In genomic region chr1:183515002-183515689, GRCh38 we compare ENCODE assay signal across 9 cellular contexts. TPM values are rescaled to one million over a fixed set of nuclear protein-coding genes. Genes with fewer than 3 reads are reported as not detected.
DNase-seq lines count a peak whose midpoint lies in the region; ATAC-seq and FAIRE-seq lines count a peak whose summit lies in the region.
"Had no signal": no experiment of that assay in that cellular context is flagged by ENCODE, and none has a peak within 500 bp of the region (broad histone marks: within the 10 kb centered on the region; RNA-seq: fewer than 3 reads in every experiment).

No MANE protein-coding gene starts in this region.

- DNase-seq in Daoy (ENCODE audit: low read depth) (peak; percentile 55), NCI-H146 (lab: John Stamatoyannopoulos, UW) (peak; percentile 34), dedifferentiated amniotic fluid mesenchymal stem cell (ENCODE audit: extremely low spot score) (peak; percentile 66), non-pigmented ciliary epithelial cell (ENCODE audit: low read depth) (peak; percentile 44), retina (no peak), frontal cortex (ENCODE audit: low spot score in 2 of 2) (no peak)
- DNase-seq: SHP77 had no signal

- ATAC-seq in GM21619 (IDR thresholded peaks at IDR 0.05; ENCODE audit: unreplicated experiment) (no peak), HG03039 (IDR thresholded peaks at IDR 0.05; ENCODE audit: unreplicated experiment) (no peak)

- FAIRE-seq in frontal cortex (lab: Jason Lieb, UNC): no peak

RNA-seq across cellular contexts. Expression of gene SMG7, which starts 42.8 kb away (rescaled TPM):
- total RNA-seq in Daoy (2014; rRNA removed; shearing (Covaris generic)): 14.9 and 24.1 TPM in 2 replicates
- total RNA-seq in frontal cortex: 19.2 TPM

Comparison
In these comparisons a context has a peak if more than half of its experiments do, and no peak if none do; other contexts are left out.
1. DNase-seq: peak in Daoy (single experiment), NCI-H146 (single experiment), dedifferentiated amniotic fluid mesenchymal stem cell (single experiment) and non-pigmented ciliary epithelial cell (single experiment); none in retina (single experiment) and frontal cortex (0 of 2).